Comparison of ENCODE assay signal across 22 cellular contexts in genomic region chr19:2109278-2109864, GRCh38. TPM values are rescaled to one million over a fixed set of nuclear protein-coding genes. Genes with fewer than 3 reads are reported as not detected.
DNase-seq lines count a peak whose midpoint lies in the region; ATAC-seq, FAIRE-seq and TF ChIP-seq lines count a peak whose summit lies in the region.
"Had no signal": no experiment of that assay in that cellular context is flagged by ENCODE, and none has a peak within 500 bp of the region (broad histone marks: within the 10 kb centered on the region; RNA-seq: fewer than 3 reads in every experiment).

No MANE protein-coding gene starts in this region.

- no peaks in the 10 kb centered on the region for H3K9me1 ChIP-seq in K562 (ENCODE audit: control insufficient read depth, insufficient read depth, low read length)

- H3K27me3 Mint-ChIP-seq in nephron progenitor cell (ENCODE audit: low read depth, poor library complexity): peaks cover 5% of the 10 kb centered on the region

- H3K36me3 ChIP-seq in BLaER1 treated with 17β-estradiol and CSF1 and Interleukin-3, amounts not matched to agents 10 nM and 100 nM: peaks cover 80 to 91% (median 84%) of the 10 kb centered on the region in 11 experiments
- H3K36me3 ChIP-seq in K562 (ENCODE audit: control insufficient read depth, insufficient read depth, low read length) (peaks cover 90% of the 10 kb centered on the region), tibial artery (peaks cover 79 to 99% (median 95%) of the 10 kb centered on the region in 3 donors)
- peaks cover 82% of the 10 kb centered on the region for H3K36me3 ChIP-seq in effector memory CD4-positive, alpha-beta T cell (ENCODE audit: control insufficient read depth, insufficient read depth, low read length)

- H3K27ac ChIP-seq in BLaER1 treated with 17β-estradiol and CSF1 and Interleukin-3, amounts not matched to agents 10 nM and 100 nM: no peak overlapping the region
- no peak overlapping the region for H3K27ac ChIP-seq in K562 (ENCODE audit: extremely low read depth, low read depth, low read length)
- no peak overlapping the region for H3K27ac ChIP-seq in effector memory CD4-positive, alpha-beta T cell (ENCODE audit: insufficient read depth, low read length, poor library complexity, severe bottlenecking)
- H3K27ac ChIP-seq in tibial artery: no peak overlapping the region
- H3K27ac ChIP-seq: Peyer's patch, SK-N-MC had no signal

- TF ChIP-seq EP300 in K562 (IDR thresholded peaks at IDR 0.05; ENCODE audit: low read length): no peak

- H3K27ac Mint-ChIP-seq in nephron progenitor cell: peak overlapping the region; percentile 68
- H3K27ac Mint-ChIP-seq: CD14-positive monocyte, GM23338 had no signal

- H3K9ac ChIP-seq in BLaER1 treated with 17β-estradiol and CSF1 and Interleukin-3, amounts not matched to agents 10 nM and 100 nM: peak overlapping the region in 4 of 11 experiments; percentile 6 to 31 (median 20); a peak in 2 of 22 replicates
- no peak overlapping the region for H3K9ac ChIP-seq in K562 (ENCODE audit: insufficient read depth in 1 of 2, low read depth in 2 of 2, low read length in 2 of 2)

- CTCF ChIA-PET in K562 (lab: Yijun Ruan, JAX; ENCODE audit: low intra/inter-chr PET ratio): no interaction called here

- intact Hi-C loops in K562 (cut with micrococcal nuclease) (no loop called here), tibial artery (cut with DNase I; ENCODE audit: low total_unique reads) (no loop called here)

- no peaks in the 10 kb centered on the region for H3K4me1 Mint-ChIP-seq in nephron progenitor cell
- H3K4me1 Mint-ChIP-seq: CD14-positive monocyte, GM23338 had no signal

- no peak overlapping the region for H2AFZ ChIP-seq in K562 (ENCODE audit: low read depth, low read length)
- H2AFZ ChIP-seq: GM23338 had no signal

- 92% methylated on average over 19 of the region's 23 CpGs for WGBS in K562 (ENCODE audit: insufficient coverage, low coverage, missing lambda C conversion rate)

- no peak for TF ChIP-seq POLR2A in K562 (conservative IDR thresholded peaks at IDR 0.05)

- peaks cover 58 to 100% (median 83%) of the 10 kb centered on the region in 11 experiments for H4K20me1 ChIP-seq in BLaER1 treated with 17β-estradiol and CSF1 and Interleukin-3, amounts not matched to agents 10 nM and 100 nM
- no peaks in the 10 kb centered on the region; the same call in 1 of the 2 replicates for H4K20me1 ChIP-seq in K562 (replicated peaks; ENCODE audit: control insufficient read depth, insufficient read depth, low read length)

- no peak for ATAC-seq in K562
- ATAC-seq: GM23338, HCT116 had no signal

- TF ChIP-seq CTCF in K562 (IDR thresholded peaks at IDR 0.05 in 2 of 3, conservative IDR thresholded peaks at IDR 0.05 in 1 of 3; ENCODE audit: insufficient read depth in 2 of 3, low read depth in 1 of 3, low read length in 3 of 3) (no peak), nephron progenitor cell (IDR thresholded peaks at IDR 0.05) (no peak), tibial artery (IDR thresholded peaks at IDR 0.05) (no peak)

- H3K9me3 Mint-ChIP-seq in nephron progenitor cell: peaks cover 21% of the 10 kb centered on the region

- no peak for DNase-seq in K562 (ENCODE audit: extremely low read depth in 1 of 4, low spot score in 3 of 4)
- no peak for DNase-seq in nephron progenitor cell
- DNase-seq in effector memory CD4-positive, alpha-beta T cell: no peak
- DNase-seq in tibial artery: no peak
- DNase-seq: DMS79; MM.1S; NCI-H1092; NCI-H1436 treated with DMSO at 0.1 percent for 48 hours; NCI-H2029; NCI-H2171; NCI-H446 treated with DMSO at 0.1 percent for 48 hours; NCI-H69; NK-92 treated with Interleukin-12 subunit alpha and Interleukin-12 subunit beta, amount 100 ng/mL, for 24 hours; Peyer's patch; SHP77 had no signal

- peak overlapping the region in 10 of 11 experiments; percentile 45 to 86 (median 66); a peak in 16 of 22 replicates for H3K4me2 ChIP-seq in BLaER1 treated with 17β-estradiol and CSF1 and Interleukin-3, amounts not matched to agents 10 nM and 100 nM
- no peak overlapping the region for H3K4me2 ChIP-seq in K562 (ENCODE audit: insufficient read depth, low read length)
- H3K4me2 ChIP-seq: GM23338 had no signal

- BruUV-seq in K562 (replicated peaks; lab: Mats Ljungman, UMichigan): no TSS peak

- in situ Hi-C loops in K562 (cut with MboI): no loop called here

- peaks cover 44 to 78% (median 69%) of the 10 kb centered on the region in 10 experiments for H3K4me1 ChIP-seq in BLaER1 treated with 17β-estradiol and CSF1 and Interleukin-3, amounts not matched to agents 10 nM and 100 nM
- peaks cover 0 to 12% of the 10 kb centered on the region in 2 experiments; a peak in 1 of 5 replicates for H3K4me1 ChIP-seq in K562 (replicated peaks in 1 of 2; ENCODE audit: control insufficient read depth in 2 of 2, insufficient read depth in 2 of 2, low read length in 2 of 2)
- H3K4me1 ChIP-seq in effector memory CD4-positive, alpha-beta T cell (ENCODE audit: control insufficient read depth, insufficient read depth, low read length, poor library complexity, severe bottlenecking): no peaks in the 10 kb centered on the region
- no peaks in the 10 kb centered on the region for H3K4me1 ChIP-seq in tibial artery

- no peaks in the 10 kb centered on the region for H3K27me3 ChIP-seq in BLaER1 treated with 17β-estradiol and CSF1 and Interleukin-3, amounts not matched to agents 10 nM and 100 nM
- H3K27me3 ChIP-seq in K562 (ENCODE audit: control insufficient read depth in 2 of 2, insufficient read depth in 2 of 2, low read length in 2 of 2): no peaks in the 10 kb centered on the region
- H3K27me3 ChIP-seq in effector memory CD4-positive, alpha-beta T cell (replicated peaks; ENCODE audit: control insufficient read depth, insufficient read depth, low read length, poor library complexity, severe bottlenecking): no peaks in the 10 kb centered on the region
- H3K27me3 ChIP-seq in tibial artery: no peaks in the 10 kb centered on the region
- H3K27me3 ChIP-seq: Peyer's patch had no signal

- H3K9me3 ChIP-seq in BLaER1 treated with 17β-estradiol and CSF1 and Interleukin-3, amounts not matched to agents 10 nM and 100 nM (replicated peaks in 1 of 11): peaks cover 13 to 21% (median 20%) of the 10 kb centered on the region in 11 experiments
- peaks cover 3% of the 10 kb centered on the region for H3K9me3 ChIP-seq in K562 (replicated peaks; ENCODE audit: control insufficient read depth, insufficient read depth, low read depth, low read length)
- peaks cover 3% of the 10 kb centered on the region for H3K9me3 ChIP-seq in effector memory CD4-positive, alpha-beta T cell (ENCODE audit: control insufficient read depth, low read length)
- H3K9me3 ChIP-seq in tibial artery: no peaks in the 10 kb centered on the region

- H3K36me3 Mint-ChIP-seq in nephron progenitor cell (ENCODE audit: low read depth): peaks cover 57% of the 10 kb centered on the region

- no peak overlapping the region for H3K4me3 Mint-ChIP-seq in nephron progenitor cell
- H3K4me3 Mint-ChIP-seq: CD14-positive monocyte, GM23338 had no signal

- TF ChIP-seq RAD21 in K562 (CRISPR knock-in tag; conservative IDR thresholded peaks at IDR 0.05 in 1 of 2, IDR thresholded peaks at IDR 0.05 in 1 of 2): no peak

- H3K4me3 ChIP-seq in BLaER1 treated with 17β-estradiol and CSF1 and Interleukin-3, amounts not matched to agents 10 nM and 100 nM: no peak overlapping the region
- H3K4me3 ChIP-seq in K562: no peak overlapping the region
- no peak overlapping the region for H3K4me3 ChIP-seq in effector memory CD4-positive, alpha-beta T cell (ENCODE audit: insufficient read depth, low read depth, low read length, poor library complexity, severe bottlenecking)
- H3K4me3 ChIP-seq in tibial artery: no peak overlapping the region
- H3K4me3 ChIP-seq: GM23338, Peyer's patch, SK-N-MC had no signal

- FAIRE-seq in K562 (lab: Jason Lieb, UNC): no peak
- FAIRE-seq: GM12892, GM18507 had no signal

- peaks cover under 1% of the 10 kb centered on the region; the same call in 1 of the 3 replicates for H3K79me2 ChIP-seq in K562 (ENCODE audit: control insufficient read depth, insufficient read depth, low read length)

- POLR2A ChIA-PET in K562 (lab: Yijun Ruan, JAX): interaction anchor here (0.8 kb wide), 1 partner anchor 60 kb away, joined by 3 read pairs; no protein-coding TSS in a partner anchor

RNA-seq across cellular contexts. Expression of gene IZUMO4, which starts 12.7 kb away (rescaled TPM):
- 6.2 and 19.6 TPM in 2 replicates for total RNA-seq in K562 (2011; cell fraction: chromatin; rRNA removed; ENCODE audit: low replicate concordance)
- total RNA-seq in K562 (2011; cell fraction: nucleolus; rRNA removed): 14.0 and 17.2 TPM in 2 replicates
- total RNA-seq in K562 (2011; cell fraction: nucleoplasm; rRNA removed): 8.0 and 12.0 TPM in 2 replicates
- 0.94 and 1.2 TPM in 2 replicates for total RNA-seq in K562 (2014; rRNA removed)
- total RNA-seq in K562 (2014; rRNA removed; fragmentation: Illumina TruSeq; extraction: Trizol): 0.25 and 0.48 TPM in 2 replicates
- 0.53 and 0.72 TPM in 2 replicates for total RNA-seq in K562 (2015; rRNA removed; fragmentation: Illumina TruSeq; extraction: Trizol)
- 1.6 TPM in 2 replicates for total RNA-seq in K562 (2021)
- 2.6 and 9.3 TPM in 2 replicates for polyA plus RNA-seq in K562 (2011; rRNA removed)
- polyA plus RNA-seq in K562 (2011; cell fraction: cytosol; rRNA removed): 3.7 and 5.5 TPM in 2 replicates
- polyA plus RNA-seq in K562 (2011; cell fraction: nucleus; rRNA removed): 59.2 and 77.4 TPM in 2 replicates
- polyA plus RNA-seq in K562 (2012): 2.1 and 5.9 TPM in 2 replicates
- 0.78 and 1.4 TPM in 2 replicates for polyA plus RNA-seq in K562 (2014; fragmentation: Illumina TruSeq; extraction: Trizol)
- polyA plus RNA-seq in K562 (2014; fragmentation: Nextera tagmentation; extraction: Ambion mirVana): under 1 TPM; 0.07 to 0.13 TPM
- 1.6 and 3.9 TPM in 2 replicates for polyA plus RNA-seq in K562 (2014; rRNA removed)
- 0.60 and 0.74 TPM in 2 replicates for polyA minus RNA-seq in K562 (2011; rRNA and poly(A)+ RNA removed)
- polyA minus RNA-seq in K562 (2011; cell fraction: cytosol; rRNA and poly(A)+ RNA removed): not detected in 2 replicates
- 5.4 and 8.3 TPM in 2 replicates for polyA minus RNA-seq in K562 (2011; cell fraction: nucleus; rRNA and poly(A)+ RNA removed)

RNA-seq across cellular contexts. Expression of gene MOB3A, which starts 13.2 kb away (rescaled TPM):
- 14.5 and 31.8 TPM in 2 replicates for total RNA-seq in K562 (2011; cell fraction: chromatin; rRNA removed; ENCODE audit: low replicate concordance)
- 13.9 and 14.7 TPM in 2 replicates for total RNA-seq in K562 (2011; cell fraction: nucleolus; rRNA removed)
- 13.0 and 13.8 TPM in 2 replicates for total RNA-seq in K562 (2011; cell fraction: nucleoplasm; rRNA removed)
- total RNA-seq in K562 (2014; rRNA removed) (6.0 TPM in 2 replicates), K562 (2014; rRNA removed; fragmentation: Illumina TruSeq; extraction: Trizol) (2.6 and 2.7 TPM in 2 replicates), K562 (2015; rRNA removed; fragmentation: Illumina TruSeq; extraction: Trizol) (5.4 and 5.8 TPM in 2 replicates), K562 (2021) (20.5 and 24.1 TPM in 2 replicates)
- polyA plus RNA-seq in K562 (2011; rRNA removed) (10.9 and 24.8 TPM in 2 replicates), K562 (2014; fragmentation: Illumina TruSeq; extraction: Trizol) (11.9 and 12.0 TPM in 2 replicates), K562 (2014; fragmentation: Nextera tagmentation; extraction: Ambion mirVana) (1 to 10 TPM; 1.1 to 2.2 TPM), K562 (2014; rRNA removed) (8.2 and 10.3 TPM in 2 replicates)
- polyA plus RNA-seq in K562 (2011; cell fraction: cytosol; rRNA removed): 30.7 and 31.8 TPM in 2 replicates
- 10.5 and 12.5 TPM in 2 replicates for polyA plus RNA-seq in K562 (2011; cell fraction: nucleus; rRNA removed)
- 10.9 and 12.9 TPM in 2 replicates for polyA plus RNA-seq in K562 (2012)
- 10.3 and 10.6 TPM in 2 replicates for polyA minus RNA-seq in K562 (2011; rRNA and poly(A)+ RNA removed)
- polyA minus RNA-seq in K562 (2011; cell fraction: cytosol; rRNA and poly(A)+ RNA removed): 26.8 and 37.9 TPM in 2 replicates
- polyA minus RNA-seq in K562 (2011; cell fraction: nucleus; rRNA and poly(A)+ RNA removed): 3.9 and 8.2 TPM in 2 replicates

RNA-seq across cellular contexts. Expression of gene AP3D1, which starts 42.0 kb away (rescaled TPM):
- total RNA-seq in K562 (2011; cell fraction: chromatin; rRNA removed; ENCODE audit: low replicate concordance): 129 and 304 TPM in 2 replicates
- 133 and 146 TPM in 2 replicates for total RNA-seq in K562 (2011; cell fraction: nucleolus; rRNA removed)
- total RNA-seq in K562 (2011; cell fraction: nucleoplasm; rRNA removed): 118 and 124 TPM in 2 replicates
- total RNA-seq in K562 (2014; rRNA removed): 52.0 and 68.7 TPM in 2 replicates
- total RNA-seq in K562 (2014; rRNA removed; fragmentation: Illumina TruSeq; extraction: Trizol): 23.3 and 28.0 TPM in 2 replicates
- total RNA-seq in K562 (2015; rRNA removed; fragmentation: Illumina TruSeq; extraction: Trizol): 35.9 and 36.9 TPM in 2 replicates
- 72.3 and 86.1 TPM in 2 replicates for total RNA-seq in K562 (2021)
- 34.9 and 55.0 TPM in 2 replicates for polyA plus RNA-seq in K562 (2011; rRNA removed)
- 49.2 and 58.1 TPM in 2 replicates for polyA plus RNA-seq in K562 (2011; cell fraction: cytosol; rRNA removed)
- 226 and 232 TPM in 2 replicates for polyA plus RNA-seq in K562 (2011; cell fraction: nucleus; rRNA removed)
- 95.5 and 117 TPM in 2 replicates for polyA plus RNA-seq in K562 (2012)
- polyA plus RNA-seq in K562 (2014; fragmentation: Illumina TruSeq; extraction: Trizol): 82.1 and 90.4 TPM in 2 replicates
- 1 to 10 TPM; 1.2 to 1.6 TPM for polyA plus RNA-seq in K562 (2014; fragmentation: Nextera tagmentation; extraction: Ambion mirVana)
- 47.5 and 48.7 TPM in 2 replicates for polyA plus RNA-seq in K562 (2014; rRNA removed)
- polyA minus RNA-seq in K562 (2011; rRNA and poly(A)+ RNA removed): 42.6 and 42.8 TPM in 2 replicates
- 69.3 and 76.0 TPM in 2 replicates for polyA minus RNA-seq in K562 (2011; cell fraction: cytosol; rRNA and poly(A)+ RNA removed)
- 40.8 and 59.9 TPM in 2 replicates for polyA minus RNA-seq in K562 (2011; cell fraction: nucleus; rRNA and poly(A)+ RNA removed)

RNA-seq across cellular contexts. Expression of gene DOT1L, which starts 54.4 kb away (rescaled TPM):
- total RNA-seq in K562 (2011; cell fraction: chromatin; rRNA removed; ENCODE audit: low replicate concordance): 129 and 244 TPM in 2 replicates
- 98.9 and 104 TPM in 2 replicates for total RNA-seq in K562 (2011; cell fraction: nucleolus; rRNA removed)
- total RNA-seq in K562 (2011; cell fraction: nucleoplasm; rRNA removed): 68.3 and 74.5 TPM in 2 replicates
- 12.7 and 18.7 TPM in 2 replicates for total RNA-seq in K562 (2014; rRNA removed)
- total RNA-seq in K562 (2014; rRNA removed; fragmentation: Illumina TruSeq; extraction: Trizol): 10.0 and 10.5 TPM in 2 replicates
- total RNA-seq in K562 (2015; rRNA removed; fragmentation: Illumina TruSeq; extraction: Trizol): 7.0 and 8.4 TPM in 2 replicates
- 66.2 and 66.5 TPM in 2 replicates for total RNA-seq in K562 (2021)
- polyA plus RNA-seq in K562 (2011; rRNA removed): 5.7 and 8.6 TPM in 2 replicates
- polyA plus RNA-seq in K562 (2011; cell fraction: cytosol; rRNA removed): 4.8 and 11.5 TPM in 2 replicates
- polyA plus RNA-seq in K562 (2011; cell fraction: nucleus; rRNA removed): 35.2 and 71.1 TPM in 2 replicates
- 25.0 and 27.8 TPM in 2 replicates for polyA plus RNA-seq in K562 (2012)
- polyA plus RNA-seq in K562 (2014; fragmentation: Illumina TruSeq; extraction: Trizol): 15.1 and 16.2 TPM in 2 replicates
- under 1 TPM; 0.32 to 0.51 TPM for polyA plus RNA-seq in K562 (2014; fragmentation: Nextera tagmentation; extraction: Ambion mirVana)
- 21.2 and 24.8 TPM in 2 replicates for polyA plus RNA-seq in K562 (2014; rRNA removed)
- 14.5 and 24.1 TPM in 2 replicates for polyA minus RNA-seq in K562 (2011; rRNA and poly(A)+ RNA removed)
- 23.7 and 36.0 TPM in 2 replicates for polyA minus RNA-seq in K562 (2011; cell fraction: cytosol; rRNA and poly(A)+ RNA removed)
- 17.9 and 27.9 TPM in 2 replicates for polyA minus RNA-seq in K562 (2011; cell fraction: nucleus; rRNA and poly(A)+ RNA removed)

RNA-seq across cellular contexts. Expression of gene MKNK2, which starts 58.3 kb away (rescaled TPM):
- 62.3 and 206 TPM in 2 replicates for total RNA-seq in K562 (2011; cell fraction: chromatin; rRNA removed; ENCODE audit: low replicate concordance)
- 137 and 161 TPM in 2 replicates for total RNA-seq in K562 (2011; cell fraction: nucleolus; rRNA removed)
- 83.2 and 85.9 TPM in 2 replicates for total RNA-seq in K562 (2011; cell fraction: nucleoplasm; rRNA removed)
- total RNA-seq in K562 (2014; rRNA removed) (83.9 and 114 TPM in 2 replicates), K562 (2014; rRNA removed; fragmentation: Illumina TruSeq; extraction: Trizol) (19.3 and 22.0 TPM in 2 replicates), K562 (2015; rRNA removed; fragmentation: Illumina TruSeq; extraction: Trizol) (48.6 and 51.9 TPM in 2 replicates), K562 (2021) (179 and 191 TPM in 2 replicates)
- polyA plus RNA-seq in K562 (2011; rRNA removed) (59.3 and 97.4 TPM in 2 replicates), K562 (2014; fragmentation: Illumina TruSeq; extraction: Trizol) (44.6 and 77.5 TPM in 2 replicates), K562 (2014; fragmentation: Nextera tagmentation; extraction: Ambion mirVana) (1 to 10 TPM; 5.1 to 5.5 TPM), K562 (2014; rRNA removed) (87.2 and 91.7 TPM in 2 replicates)
- 77.0 and 149 TPM in 2 replicates for polyA plus RNA-seq in K562 (2011; cell fraction: cytosol; rRNA removed)
- 131 and 186 TPM in 2 replicates for polyA plus RNA-seq in K562 (2011; cell fraction: nucleus; rRNA removed)
- 69.2 and 176 TPM in 2 replicates for polyA plus RNA-seq in K562 (2012)
- polyA minus RNA-seq in K562 (2011; rRNA and poly(A)+ RNA removed): 39.4 and 48.9 TPM in 2 replicates
- 99.7 and 155 TPM in 2 replicates for polyA minus RNA-seq in K562 (2011; cell fraction: cytosol; rRNA and poly(A)+ RNA removed)
- 43.6 and 57.8 TPM in 2 replicates for polyA minus RNA-seq in K562 (2011; cell fraction: nucleus; rRNA and poly(A)+ RNA removed)
